In genomic region chr5:127586371-127586770, GRCh38 we compare ENCODE assay signal across 10 cellular contexts.
A peak's percentile ranks its signal among the peaks of the same experiment; 100 is the strongest.
DNase-seq lines count a peak whose midpoint lies in the region; ATAC-seq and TF ChIP-seq lines count a peak whose summit lies in the region.
"Had no signal": no experiment of that assay in that cellular context is flagged by ENCODE, and none has a peak within 500 bp of the region (broad histone marks: within the 10 kb centered on the region; RNA-seq: fewer than 3 reads in every experiment).

No MANE protein-coding gene starts in this region.

- no peak for TF ChIP-seq CTCF in mesothelial cell of epicardium (IDR thresholded peaks at IDR 0.05; ENCODE audit: unreplicated experiment)

- H3K36me3 Mint-ChIP-seq in mesothelial cell of epicardium: no peaks in the 10 kb centered on the region

- peaks cover 12% of the 10 kb centered on the region for H3K9me3 Mint-ChIP-seq in mesothelial cell of epicardium

- H3K4me3 Mint-ChIP-seq in mesothelial cell of epicardium: no peak overlapping the region
- H3K4me3 Mint-ChIP-seq: activated CD4-positive, alpha-beta T cell treated with anti-CD3 and anti-CD28 coated beads for 36 hours had no signal

- peak; percentile 39 for DNase-seq in left kidney (ENCODE audit: low read depth, low spot score)
- no peak for DNase-seq in mesothelial cell of epicardium (ENCODE audit: low spot score in 2 of 2, unreplicated experiment in 2 of 2)
- DNase-seq in hepatic stellate cell (ENCODE audit: low spot score): no peak
- DNase-seq in NCI-H1417 treated with DMSO at 0.1 percent for 48 hours (lab: John Stamatoyannopoulos, UW): no peak
- no peak for DNase-seq in left colon
- DNase-seq: activated CD4-positive, alpha-beta T cell treated with anti-CD3 and anti-CD28 coated beads for 36 hours; central memory CD4-positive, alpha-beta T cell had no signal

- peaks cover 2% of the 10 kb centered on the region for H3K27me3 Mint-ChIP-seq in mesothelial cell of epicardium (ENCODE audit: low read depth)

- ATAC-seq in GM18861 (IDR thresholded peaks at IDR 0.05; ENCODE audit: unreplicated experiment) (peak; percentile 76), GM21528 (IDR thresholded peaks at IDR 0.05; ENCODE audit: low FRiP score, unreplicated experiment) (peak; percentile 77), HG03196 (IDR thresholded peaks at IDR 0.05; ENCODE audit: unreplicated experiment) (peak; percentile 80), left colon (no peak)
- ATAC-seq: activated CD4-positive, alpha-beta T cell treated with anti-CD3 and anti-CD28 coated beads for 36 hours had no signal

- no peaks in the 10 kb centered on the region for H3K4me1 Mint-ChIP-seq in mesothelial cell of epicardium

- intact Hi-C loops in left colon (cut with DNase I, micrococcal nuclease): no loop called here

- no peak overlapping the region for H3K27ac Mint-ChIP-seq in mesothelial cell of epicardium
- H3K27ac Mint-ChIP-seq: activated CD4-positive, alpha-beta T cell treated with anti-CD3 and anti-CD28 coated beads for 36 hours had no signal
